Comparison of ENCODE assay signal across 3 cellular contexts in the genomic region with DNA sequence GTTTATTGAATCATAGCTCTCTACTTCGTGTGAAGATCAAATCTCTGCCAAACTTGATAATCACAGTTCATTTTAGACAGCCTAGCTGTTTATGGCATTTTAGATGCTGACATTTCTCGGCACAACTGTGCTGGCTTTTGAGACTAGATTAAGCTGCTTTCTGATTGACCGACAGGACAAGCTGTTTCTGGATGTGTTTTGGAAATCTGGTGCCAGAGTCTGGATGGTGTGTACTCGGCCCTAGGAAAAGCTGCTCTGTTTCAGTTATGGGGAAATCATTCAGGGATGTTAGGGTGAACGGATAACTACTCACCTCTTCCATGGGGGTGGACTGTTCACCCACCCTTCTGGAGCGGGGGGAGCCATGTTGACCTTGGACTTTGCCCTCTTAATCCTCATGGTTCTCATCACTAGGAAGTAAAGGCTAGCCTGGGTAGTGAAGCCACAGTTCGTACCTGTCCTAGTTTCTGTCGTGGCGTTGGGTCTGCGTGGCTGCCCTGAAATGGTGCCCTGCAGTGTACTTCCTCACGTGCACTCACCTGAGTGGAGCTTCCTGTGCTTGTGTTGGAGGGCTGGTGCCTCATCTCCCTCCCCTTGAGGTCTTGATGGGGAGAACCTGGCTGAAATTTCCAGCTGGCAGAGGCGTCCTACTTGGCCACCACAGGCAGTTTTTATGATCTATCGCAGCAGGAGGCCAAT.
TF ChIP-seq lines count a peak whose summit lies in the region.

No MANE protein-coding gene starts in this region.

TF ChIP-seq in SK-N-SH treated with all-trans-retinoic acid at 6 μM for 48 hours, 23 proteins besides CTCF, POLR2A, EP300 and RAD21:
- TF ChIP-seq, protein P1, sequence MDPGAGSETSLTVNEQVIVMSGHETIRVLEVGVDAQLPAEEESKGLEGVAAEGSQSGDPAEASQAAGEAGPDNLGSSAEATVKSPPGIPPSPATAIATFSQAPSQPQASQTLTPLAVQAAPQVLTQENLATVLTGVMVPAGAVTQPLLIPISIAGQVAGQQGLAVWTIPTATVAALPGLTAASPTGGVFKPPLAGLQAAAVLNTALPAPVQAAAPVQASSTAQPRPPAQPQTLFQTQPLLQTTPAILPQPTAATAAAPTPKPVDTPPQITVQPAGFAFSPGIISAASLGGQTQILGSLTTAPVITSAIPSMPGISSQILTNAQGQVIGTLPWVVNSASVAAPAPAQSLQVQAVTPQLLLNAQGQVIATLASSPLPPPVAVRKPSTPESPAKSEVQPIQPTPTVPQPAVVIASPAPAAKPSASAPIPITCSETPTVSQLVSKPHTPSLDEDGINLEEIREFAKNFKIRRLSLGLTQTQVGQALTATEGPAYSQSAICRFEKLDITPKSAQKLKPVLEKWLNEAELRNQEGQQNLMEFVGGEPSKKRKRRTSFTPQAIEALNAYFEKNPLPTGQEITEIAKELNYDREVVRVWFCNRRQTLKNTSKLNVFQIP (CRISPR knock-in tag; IDR thresholded peaks at IDR 0.05; ENCODE audit: borderline replicate concordance, low read depth) = no peak
- TF ChIP-seq ARNTL (CRISPR knock-in tag; IDR thresholded peaks at IDR 0.05; ENCODE audit: borderline replicate concordance, low read depth) (no peak), RARB (CRISPR knock-in tag; IDR thresholded peaks at IDR 0.05) (no peak), ESRRG (CRISPR knock-in tag; IDR thresholded peaks at IDR 0.05) (no peak), PPARA (CRISPR knock-in tag; IDR thresholded peaks at IDR 0.05; ENCODE audit: borderline replicate concordance) (no peak)
- TF ChIP-seq, protein P2, sequence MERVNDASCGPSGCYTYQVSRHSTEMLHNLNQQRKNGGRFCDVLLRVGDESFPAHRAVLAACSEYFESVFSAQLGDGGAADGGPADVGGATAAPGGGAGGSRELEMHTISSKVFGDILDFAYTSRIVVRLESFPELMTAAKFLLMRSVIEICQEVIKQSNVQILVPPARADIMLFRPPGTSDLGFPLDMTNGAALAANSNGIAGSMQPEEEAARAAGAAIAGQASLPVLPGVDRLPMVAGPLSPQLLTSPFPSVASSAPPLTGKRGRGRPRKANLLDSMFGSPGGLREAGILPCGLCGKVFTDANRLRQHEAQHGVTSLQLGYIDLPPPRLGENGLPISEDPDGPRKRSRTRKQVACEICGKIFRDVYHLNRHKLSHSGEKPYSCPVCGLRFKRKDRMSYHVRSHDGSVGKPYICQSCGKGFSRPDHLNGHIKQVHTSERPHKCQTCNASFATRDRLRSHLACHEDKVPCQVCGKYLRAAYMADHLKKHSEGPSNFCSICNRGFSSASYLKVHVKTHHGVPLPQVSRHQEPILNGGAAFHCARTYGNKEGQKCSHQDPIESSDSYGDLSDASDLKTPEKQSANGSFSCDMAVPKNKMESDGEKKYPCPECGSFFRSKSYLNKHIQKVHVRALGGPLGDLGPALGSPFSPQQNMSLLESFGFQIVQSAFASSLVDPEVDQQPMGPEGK (CRISPR knock-in tag; IDR thresholded peaks at IDR 0.05; ENCODE audit: borderline replicate concordance) = no peak

TF ChIP-seq in SK-N-SH, 30 proteins besides CTCF, POLR2A, EP300 and RAD21:
- TF ChIP-seq TEAD4 (IDR thresholded peaks at IDR 0.05; ENCODE audit: borderline replicate concordance, insufficient read depth) (no peak), NRF1 (IDR thresholded peaks at IDR 0.05; ENCODE audit: low read depth, low read length) (no peak), FOXJ3 (CRISPR knock-in tag; IDR thresholded peaks at IDR 0.05) (no peak)
- TF ChIP-seq, protein P3, sequence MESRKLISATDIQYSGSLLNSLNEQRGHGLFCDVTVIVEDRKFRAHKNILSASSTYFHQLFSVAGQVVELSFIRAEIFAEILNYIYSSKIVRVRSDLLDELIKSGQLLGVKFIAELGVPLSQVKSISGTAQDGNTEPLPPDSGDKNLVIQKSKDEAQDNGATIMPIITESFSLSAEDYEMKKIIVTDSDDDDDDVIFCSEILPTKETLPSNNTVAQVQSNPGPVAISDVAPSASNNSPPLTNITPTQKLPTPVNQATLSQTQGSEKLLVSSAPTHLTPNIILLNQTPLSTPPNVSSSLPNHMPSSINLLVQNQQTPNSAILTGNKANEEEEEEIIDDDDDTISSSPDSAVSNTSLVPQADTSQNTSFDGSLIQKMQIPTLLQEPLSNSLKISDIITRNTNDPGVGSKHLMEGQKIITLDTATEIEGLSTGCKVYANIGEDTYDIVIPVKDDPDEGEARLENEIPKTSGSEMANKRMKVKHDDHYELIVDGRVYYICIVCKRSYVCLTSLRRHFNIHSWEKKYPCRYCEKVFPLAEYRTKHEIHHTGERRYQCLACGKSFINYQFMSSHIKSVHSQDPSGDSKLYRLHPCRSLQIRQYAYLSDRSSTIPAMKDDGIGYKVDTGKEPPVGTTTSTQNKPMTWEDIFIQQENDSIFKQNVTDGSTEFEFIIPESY (IDR thresholded peaks at IDR 0.05; ENCODE audit: borderline replicate concordance, low read depth) = no peak
- TF ChIP-seq, protein P4, sequence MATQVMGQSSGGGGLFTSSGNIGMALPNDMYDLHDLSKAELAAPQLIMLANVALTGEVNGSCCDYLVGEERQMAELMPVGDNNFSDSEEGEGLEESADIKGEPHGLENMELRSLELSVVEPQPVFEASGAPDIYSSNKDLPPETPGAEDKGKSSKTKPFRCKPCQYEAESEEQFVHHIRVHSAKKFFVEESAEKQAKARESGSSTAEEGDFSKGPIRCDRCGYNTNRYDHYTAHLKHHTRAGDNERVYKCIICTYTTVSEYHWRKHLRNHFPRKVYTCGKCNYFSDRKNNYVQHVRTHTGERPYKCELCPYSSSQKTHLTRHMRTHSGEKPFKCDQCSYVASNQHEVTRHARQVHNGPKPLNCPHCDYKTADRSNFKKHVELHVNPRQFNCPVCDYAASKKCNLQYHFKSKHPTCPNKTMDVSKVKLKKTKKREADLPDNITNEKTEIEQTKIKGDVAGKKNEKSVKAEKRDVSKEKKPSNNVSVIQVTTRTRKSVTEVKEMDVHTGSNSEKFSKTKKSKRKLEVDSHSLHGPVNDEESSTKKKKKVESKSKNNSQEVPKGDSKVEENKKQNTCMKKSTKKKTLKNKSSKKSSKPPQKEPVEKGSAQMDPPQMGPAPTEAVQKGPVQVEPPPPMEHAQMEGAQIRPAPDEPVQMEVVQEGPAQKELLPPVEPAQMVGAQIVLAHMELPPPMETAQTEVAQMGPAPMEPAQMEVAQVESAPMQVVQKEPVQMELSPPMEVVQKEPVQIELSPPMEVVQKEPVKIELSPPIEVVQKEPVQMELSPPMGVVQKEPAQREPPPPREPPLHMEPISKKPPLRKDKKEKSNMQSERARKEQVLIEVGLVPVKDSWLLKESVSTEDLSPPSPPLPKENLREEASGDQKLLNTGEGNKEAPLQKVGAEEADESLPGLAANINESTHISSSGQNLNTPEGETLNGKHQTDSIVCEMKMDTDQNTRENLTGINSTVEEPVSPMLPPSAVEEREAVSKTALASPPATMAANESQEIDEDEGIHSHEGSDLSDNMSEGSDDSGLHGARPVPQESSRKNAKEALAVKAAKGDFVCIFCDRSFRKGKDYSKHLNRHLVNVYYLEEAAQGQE (IDR thresholded peaks at IDR 0.05; ENCODE audit: low read depth, low read length) = no peak

TF ChIP-seq in endothelial cell of umbilical vein, 7 proteins besides CTCF, POLR2A, EP300 and RAD21:
- TF ChIP-seq EZH2 (IDR thresholded peaks at IDR 0.05; ENCODE audit: borderline replicate concordance, low read depth, low read length, severe bottlenecking) = no peak
- no peak for TF ChIP-seq GATA2 (IDR thresholded peaks at IDR 0.05; ENCODE audit: insufficient read depth, insufficient read length, low read depth, low read length)
- TF ChIP-seq POLR2AphosphoS5 (IDR thresholded peaks at IDR 0.05; ENCODE audit: insufficient read depth, low read depth, low read length) = no peak
- TF ChIP-seq, protein P5, sequence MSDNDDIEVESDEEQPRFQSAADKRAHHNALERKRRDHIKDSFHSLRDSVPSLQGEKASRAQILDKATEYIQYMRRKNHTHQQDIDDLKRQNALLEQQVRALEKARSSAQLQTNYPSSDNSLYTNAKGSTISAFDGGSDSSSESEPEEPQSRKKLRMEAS (IDR thresholded peaks at IDR 0.05; ENCODE audit: insufficient read depth, insufficient read length) = no peak
- no peak for TF ChIP-seq MYC (IDR thresholded peaks at IDR 0.05; ENCODE audit: low read depth, low read length)
- no peak for TF ChIP-seq FOS (IDR thresholded peaks at IDR 0.05; ENCODE audit: borderline replicate concordance, insufficient read depth, low read length)
- no peak for TF ChIP-seq JUN (IDR thresholded peaks at IDR 0.05; ENCODE audit: borderline replicate concordance, insufficient read depth, insufficient read length, low read depth)
